Comparison of ENCODE assay signal across 1 cellular context in genomic region chr10:80619036-80619435, GRCh38.
TF ChIP-seq lines count a peak whose summit lies in the region.

No MANE protein-coding gene starts in this region.

TF ChIP-seq in H1, 55 proteins besides CTCF, POLR2A, EP300 and RAD21 (continued from another document):
- TF ChIP-seq GTF2F1 (IDR thresholded peaks at IDR 0.05; ENCODE audit: borderline replicate concordance, low read depth, low read length) (no peak), KDM5A (IDR thresholded peaks at IDR 0.05; ENCODE audit: low read length) (no peak), CEBPB (IDR thresholded peaks at IDR 0.05; ENCODE audit: low read depth, low read length) (no peak), CHD2 (IDR thresholded peaks at IDR 0.05; ENCODE audit: low read length) (no peak), SP1 (IDR thresholded peaks at IDR 0.05; ENCODE audit: low read depth, low read length) (no peak), E2F6 (IDR thresholded peaks at IDR 0.05) (no peak), NRF1 (IDR thresholded peaks at IDR 0.05; ENCODE audit: low read depth, low read length) (no peak), SUZ12 (IDR thresholded peaks at IDR 0.05; ENCODE audit: low read length) (no peak)
- TF ChIP-seq, protein P1, sequence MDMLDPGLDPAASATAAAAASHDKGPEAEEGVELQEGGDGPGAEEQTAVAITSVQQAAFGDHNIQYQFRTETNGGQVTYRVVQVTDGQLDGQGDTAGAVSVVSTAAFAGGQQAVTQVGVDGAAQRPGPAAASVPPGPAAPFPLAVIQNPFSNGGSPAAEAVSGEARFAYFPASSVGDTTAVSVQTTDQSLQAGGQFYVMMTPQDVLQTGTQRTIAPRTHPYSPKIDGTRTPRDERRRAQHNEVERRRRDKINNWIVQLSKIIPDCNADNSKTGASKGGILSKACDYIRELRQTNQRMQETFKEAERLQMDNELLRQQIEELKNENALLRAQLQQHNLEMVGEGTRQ (IDR thresholded peaks at IDR 0.05; ENCODE audit: low read length): no peak
